20 cellular contexts compared by ENCODE assay signal in genomic region chr5:61949054-61949679, GRCh38.
"Had no signal": no experiment of that assay in that cellular context is flagged by ENCODE, and none has a peak within 500 bp of the region (broad histone marks: within the 10 kb centered on the region; RNA-seq: fewer than 3 reads in every experiment).

No MANE protein-coding gene starts in this region.

- ATAC-seq: activated CD8-positive, alpha-beta memory T cell treated with anti-CD3 and anti-CD28 coated beads, Interleukin-2, amount 10 ng/mL, durations not matched to agents 7 days and 5 days; heart right ventricle; left lung; natural killer cell treated with Interleukin-12 subunit alpha and Interleukin-12 subunit beta and Interleukin-15 and Interleukin-18, amount 100 ng/mL, for 72 hours; psoas muscle; stimulated activated naive CD8-positive, alpha-beta T cell treated with anti-CD3 and anti-CD28 coated beads, Interleukin-15, amount 100 ng/mL, for 72 hours had no signal

- DNase-seq: activated CD4-positive, alpha-beta T cell treated with anti-CD3 and anti-CD28 coated beads, Interleukin-2, amount 50 U/mL, for 48 hours; activated CD8-positive, alpha-beta memory T cell treated with anti-CD3 and anti-CD28 coated beads, Interleukin-2, amount 10 ng/mL, durations not matched to agents 7 days and 5 days; activated naive CD4-positive, alpha-beta T cell treated with anti-CD3 and anti-CD28 coated beads, Interleukin-2, amount 10 ng/mL, durations not matched to agents 7 days and 5 days; activated T-cell treated with anti-CD3 and anti-CD28 coated beads, Interleukin-2, amount 50 U/mL, for 24 hours; cortex of kidney; effector CD8-positive, alpha-beta T cell; foreskin fibroblast; heart right ventricle; left lung; mesenchymal stem cell; psoas muscle; right lobe of liver; SK-N-SH; stimulated activated naive CD8-positive, alpha-beta T cell treated with anti-CD3 and anti-CD28 coated beads, Interleukin-15, amount 100 ng/mL, for 72 hours; T-helper 1 cell; WERI-Rb-1 had no signal

- H3K9ac ChIP-seq: SK-N-SH had no signal

- H3K27ac ChIP-seq: cardiac muscle cell, heart right ventricle, left lung, psoas muscle, right lobe of liver, WERI-Rb-1 had no signal

- H3K4me1 Mint-ChIP-seq: activated CD8-positive, alpha-beta memory T cell treated with anti-CD3 and anti-CD28 coated beads, Interleukin-2, amount 10 ng/mL, durations not matched to agents 7 days and 5 days; activated naive CD4-positive, alpha-beta T cell treated with anti-CD3 and anti-CD28 coated beads, Interleukin-2, amount 10 ng/mL, durations not matched to agents 7 days and 5 days; stimulated activated naive CD8-positive, alpha-beta T cell treated with anti-CD3 and anti-CD28 coated beads, Interleukin-15, amount 100 ng/mL, for 72 hours had no signal

- H3K27ac Mint-ChIP-seq: activated CD8-positive, alpha-beta memory T cell treated with anti-CD3 and anti-CD28 coated beads, Interleukin-2, amount 10 ng/mL, durations not matched to agents 7 days and 5 days; activated naive CD4-positive, alpha-beta T cell treated with anti-CD3 and anti-CD28 coated beads, Interleukin-2, amount 10 ng/mL, durations not matched to agents 7 days and 5 days; activated T-cell treated with anti-CD3 and anti-CD28 coated beads, Interleukin-2, amount 50 U/mL, for 24 hours; natural killer cell treated with Interleukin-12 subunit alpha and Interleukin-12 subunit beta and Interleukin-15 and Interleukin-18, amount 100 ng/mL, for 72 hours; stimulated activated naive CD8-positive, alpha-beta T cell treated with anti-CD3 and anti-CD28 coated beads, Interleukin-15, amount 100 ng/mL, for 72 hours had no signal

- H3K4me3 ChIP-seq: cardiac muscle cell, heart right ventricle, left lung, psoas muscle, right lobe of liver had no signal

- H3K9me3 ChIP-seq: heart right ventricle, left lung, psoas muscle, right lobe of liver, SK-N-SH had no signal

- H3K36me3 Mint-ChIP-seq: activated CD8-positive, alpha-beta memory T cell treated with anti-CD3 and anti-CD28 coated beads, Interleukin-2, amount 10 ng/mL, durations not matched to agents 7 days and 5 days; activated naive CD4-positive, alpha-beta T cell treated with anti-CD3 and anti-CD28 coated beads, Interleukin-2, amount 10 ng/mL, durations not matched to agents 7 days and 5 days; natural killer cell treated with Interleukin-12 subunit alpha and Interleukin-12 subunit beta and Interleukin-15 and Interleukin-18, amount 100 ng/mL, for 72 hours had no signal

- H3K4me2 ChIP-seq: SK-N-SH had no signal

- H3K4me3 Mint-ChIP-seq: activated CD8-positive, alpha-beta memory T cell treated with anti-CD3 and anti-CD28 coated beads, Interleukin-2, amount 10 ng/mL, durations not matched to agents 7 days and 5 days; activated naive CD4-positive, alpha-beta T cell treated with anti-CD3 and anti-CD28 coated beads, Interleukin-2, amount 10 ng/mL, durations not matched to agents 7 days and 5 days; activated T-cell treated with anti-CD3 and anti-CD28 coated beads, Interleukin-2, amount 50 U/mL, for 24 hours; natural killer cell treated with Interleukin-12 subunit alpha and Interleukin-12 subunit beta and Interleukin-15 and Interleukin-18, amount 100 ng/mL, for 72 hours; stimulated activated naive CD8-positive, alpha-beta T cell treated with anti-CD3 and anti-CD28 coated beads, Interleukin-15, amount 100 ng/mL, for 72 hours had no signal

- H3K27me3 ChIP-seq: cardiac muscle cell, heart right ventricle, left lung, right lobe of liver had no signal

- FAIRE-seq: endothelial cell of umbilical vein, keratinocyte had no signal

- H3K36me3 ChIP-seq: cardiac muscle cell, heart right ventricle, left lung, right lobe of liver, WERI-Rb-1 had no signal

- H3K4me1 ChIP-seq: heart right ventricle, left lung, psoas muscle, right lobe of liver had no signal

- H3K27me3 Mint-ChIP-seq: activated CD8-positive, alpha-beta memory T cell treated with anti-CD3 and anti-CD28 coated beads, Interleukin-2, amount 10 ng/mL, durations not matched to agents 7 days and 5 days; activated naive CD4-positive, alpha-beta T cell treated with anti-CD3 and anti-CD28 coated beads, Interleukin-2, amount 10 ng/mL, durations not matched to agents 7 days and 5 days; activated T-cell treated with anti-CD3 and anti-CD28 coated beads, Interleukin-2, amount 50 U/mL, for 24 hours; stimulated activated naive CD8-positive, alpha-beta T cell treated with anti-CD3 and anti-CD28 coated beads, Interleukin-15, amount 100 ng/mL, for 72 hours had no signal

- H3K9me3 Mint-ChIP-seq: activated naive CD4-positive, alpha-beta T cell treated with anti-CD3 and anti-CD28 coated beads, Interleukin-2, amount 10 ng/mL, durations not matched to agents 7 days and 5 days; activated T-cell treated with anti-CD3 and anti-CD28 coated beads, Interleukin-2, amount 50 U/mL, for 24 hours; stimulated activated naive CD8-positive, alpha-beta T cell treated with anti-CD3 and anti-CD28 coated beads, Interleukin-15, amount 100 ng/mL, for 72 hours had no signal
